ENCODE assay signal across 2 cellular contexts in the genomic region with DNA sequence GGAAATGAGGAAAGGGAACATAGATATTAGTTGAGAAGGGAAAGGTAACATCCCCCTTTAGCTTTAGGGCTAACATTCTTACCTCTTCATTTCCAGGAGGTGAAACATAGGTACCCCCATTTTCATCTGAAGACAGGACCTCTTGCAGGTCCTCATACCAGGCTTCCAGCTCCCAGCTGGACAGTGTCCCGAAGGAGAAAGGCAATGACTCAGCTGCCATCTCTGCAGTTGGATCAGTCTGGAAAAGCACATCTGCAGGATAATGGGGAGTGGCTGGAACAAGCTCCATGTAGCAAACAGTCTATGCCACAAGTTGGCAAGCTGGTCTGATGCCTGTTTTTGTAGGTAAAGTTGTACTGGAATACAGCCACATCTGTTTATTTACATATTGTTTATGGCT.
TF ChIP-seq lines count a peak whose summit lies in the region.

No MANE protein-coding gene starts in this region.

TF ChIP-seq in GM23338, 12 proteins besides CTCF, POLR2A, EP300 and RAD21:
- TF ChIP-seq, protein P1, sequence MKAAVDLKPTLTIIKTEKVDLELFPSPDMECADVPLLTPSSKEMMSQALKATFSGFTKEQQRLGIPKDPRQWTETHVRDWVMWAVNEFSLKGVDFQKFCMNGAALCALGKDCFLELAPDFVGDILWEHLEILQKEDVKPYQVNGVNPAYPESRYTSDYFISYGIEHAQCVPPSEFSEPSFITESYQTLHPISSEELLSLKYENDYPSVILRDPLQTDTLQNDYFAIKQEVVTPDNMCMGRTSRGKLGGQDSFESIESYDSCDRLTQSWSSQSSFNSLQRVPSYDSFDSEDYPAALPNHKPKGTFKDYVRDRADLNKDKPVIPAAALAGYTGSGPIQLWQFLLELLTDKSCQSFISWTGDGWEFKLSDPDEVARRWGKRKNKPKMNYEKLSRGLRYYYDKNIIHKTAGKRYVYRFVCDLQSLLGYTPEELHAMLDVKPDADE (IDR thresholded peaks at IDR 0.05), result no peak
- no peak for TF ChIP-seq ZNF331 (CRISPR knock-in tag; IDR thresholded peaks at IDR 0.05; ENCODE audit: low read depth)
- TF ChIP-seq CREB1 (CRISPR knock-in tag; IDR thresholded peaks at IDR 0.05; ENCODE audit: low read depth), result no peak
- no peak for TF ChIP-seq EZH2phosphoT487 (IDR thresholded peaks at IDR 0.05; ENCODE audit: unreplicated experiment)
- no peak for TF ChIP-seq EZH2 (IDR thresholded peaks at IDR 0.05; ENCODE audit: low read depth, unreplicated experiment)
- TF ChIP-seq POLR2AphosphoS5 (IDR thresholded peaks at IDR 0.05; ENCODE audit: low read depth), result no peak; the same call in 1 of the 2 replicates
- TF ChIP-seq JUNB (IDR thresholded peaks at IDR 0.05; ENCODE audit: unreplicated experiment), result no peak
- no peak for TF ChIP-seq ZNF114 (CRISPR knock-in tag; IDR thresholded peaks at IDR 0.05)

TF ChIP-seq in K562, 482 proteins besides CTCF, POLR2A, EP300 and RAD21 (continues in another document):
- TF ChIP-seq RB1 (IDR thresholded peaks at IDR 0.05; ENCODE audit: low read depth) (no peak), NFYB (IDR thresholded peaks at IDR 0.05; ENCODE audit: extremely low read depth, insufficient read length) (no peak), ZNF780A (CRISPR knock-in tag; IDR thresholded peaks at IDR 0.05) (0 out of 2 replicates have a peak, but pooled peaks have one; percentile 22), MED1 (CRISPR knock-in tag; IDR thresholded peaks at IDR 0.05; ENCODE audit: borderline replicate concordance) (no peak), RHOXF2B (CRISPR knock-in tag; conservative IDR thresholded peaks at IDR 0.05) (0 out of 2 replicates have a peak, but pooled peaks have one; percentile 64), ZNF561 (CRISPR knock-in tag; conservative IDR thresholded peaks at IDR 0.05) (no peak), KLF10 (CRISPR knock-in tag; IDR thresholded peaks at IDR 0.05) (0 out of 2 replicates have a peak, but pooled peaks have one; percentile 63), POLR2AphosphoS5 (IDR thresholded peaks at IDR 0.05; ENCODE audit: control insufficient read depth, insufficient read depth, low read depth, low read length) (peak; percentile 64), POLR2G (IDR thresholded peaks at IDR 0.05; ENCODE audit: low read depth, low read length) (0 out of 2 replicates have a peak, but pooled peaks have one; percentile 6), TRIM28 (IDR thresholded peaks at IDR 0.05) (no peak), SP1 (CRISPR knock-in tag; IDR thresholded peaks at IDR 0.05) (0 out of 2 replicates have a peak, but pooled peaks have one; percentile 13), ELF2 (CRISPR knock-in tag; IDR thresholded peaks at IDR 0.05) (0 out of 2 replicates have a peak, but pooled peaks have one; percentile 36), ZNF263 (CRISPR knock-in tag; IDR thresholded peaks at IDR 0.05; ENCODE audit: borderline replicate concordance) (0 out of 2 replicates have a peak, but pooled peaks have one; percentile 2), POLR2AphosphoS2 (IDR thresholded peaks at IDR 0.05; ENCODE audit: low read length) (peak; percentile 77), TEAD4 (IDR thresholded peaks at IDR 0.05; ENCODE audit: low read length) (peak; percentile 6; the same call in 1 of the 2 replicates), TEAD4 (CRISPR knock-in tag; IDR thresholded peaks at IDR 0.05; ENCODE audit: borderline replicate concordance) (no peak)
- TF ChIP-seq, protein P2, sequence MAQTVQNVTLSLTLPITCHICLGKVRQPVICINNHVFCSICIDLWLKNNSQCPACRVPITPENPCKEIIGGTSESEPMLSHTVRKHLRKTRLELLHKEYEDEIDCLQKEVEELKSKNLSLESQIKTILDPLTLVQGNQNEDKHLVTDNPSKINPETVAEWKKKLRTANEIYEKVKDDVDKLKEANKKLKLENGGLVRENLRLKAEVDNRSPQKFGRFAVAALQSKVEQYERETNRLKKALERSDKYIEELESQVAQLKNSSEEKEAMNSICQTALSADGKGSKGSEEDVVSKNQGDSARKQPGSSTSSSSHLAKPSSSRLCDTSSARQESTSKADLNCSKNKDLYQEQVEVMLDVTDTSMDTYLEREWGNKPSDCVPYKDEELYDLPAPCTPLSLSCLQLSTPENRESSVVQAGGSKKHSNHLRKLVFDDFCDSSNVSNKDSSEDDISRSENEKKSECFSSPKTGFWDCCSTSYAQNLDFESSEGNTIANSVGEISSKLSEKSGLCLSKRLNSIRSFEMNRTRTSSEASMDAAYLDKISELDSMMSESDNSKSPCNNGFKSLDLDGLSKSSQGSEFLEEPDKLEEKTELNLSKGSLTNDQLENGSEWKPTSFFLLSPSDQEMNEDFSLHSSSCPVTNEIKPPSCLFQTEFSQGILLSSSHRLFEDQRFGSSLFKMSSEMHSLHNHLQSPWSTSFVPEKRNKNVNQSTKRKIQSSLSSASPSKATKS (CRISPR knock-in tag; IDR thresholded peaks at IDR 0.05), result 0 out of 2 replicates have a peak, but pooled peaks have one; percentile 21
- TF ChIP-seq, protein P3, sequence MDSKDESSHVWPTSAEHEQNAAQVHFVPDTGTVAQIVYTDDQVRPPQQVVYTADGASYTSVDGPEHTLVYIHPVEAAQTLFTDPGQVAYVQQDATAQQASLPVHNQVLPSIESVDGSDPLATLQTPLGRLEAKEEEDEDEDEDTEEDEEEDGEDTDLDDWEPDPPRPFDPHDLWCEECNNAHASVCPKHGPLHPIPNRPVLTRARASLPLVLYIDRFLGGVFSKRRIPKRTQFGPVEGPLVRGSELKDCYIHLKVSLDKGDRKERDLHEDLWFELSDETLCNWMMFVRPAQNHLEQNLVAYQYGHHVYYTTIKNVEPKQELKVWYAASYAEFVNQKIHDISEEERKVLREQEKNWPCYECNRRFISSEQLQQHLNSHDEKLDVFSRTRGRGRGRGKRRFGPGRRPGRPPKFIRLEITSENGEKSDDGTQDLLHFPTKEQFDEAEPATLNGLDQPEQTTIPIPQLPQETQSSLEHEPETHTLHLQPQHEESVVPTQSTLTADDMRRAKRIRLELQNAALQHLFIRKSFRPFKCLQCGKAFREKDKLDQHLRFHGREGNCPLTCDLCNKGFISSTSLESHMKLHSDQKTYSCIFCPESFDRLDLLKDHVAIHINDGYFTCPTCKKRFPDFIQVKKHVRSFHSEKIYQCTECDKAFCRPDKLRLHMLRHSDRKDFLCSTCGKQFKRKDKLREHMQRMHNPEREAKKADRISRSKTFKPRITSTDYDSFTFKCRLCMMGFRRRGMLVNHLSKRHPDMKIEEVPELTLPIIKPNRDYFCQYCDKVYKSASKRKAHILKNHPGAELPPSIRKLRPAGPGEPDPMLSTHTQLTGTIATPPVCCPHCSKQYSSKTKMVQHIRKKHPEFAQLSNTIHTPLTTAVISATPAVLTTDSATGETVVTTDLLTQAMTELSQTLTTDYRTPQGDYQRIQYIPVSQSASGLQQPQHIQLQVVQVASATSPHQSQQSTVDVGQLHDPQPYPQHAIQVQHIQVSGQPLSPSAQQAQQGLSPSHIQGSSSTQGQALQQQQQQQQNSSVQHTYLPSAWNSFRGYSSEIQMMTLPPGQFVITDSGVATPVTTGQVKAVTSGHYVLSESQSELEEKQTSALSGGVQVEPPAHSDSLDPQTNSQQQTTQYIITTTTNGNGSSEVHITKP (IDR thresholded peaks at IDR 0.05; ENCODE audit: partially characterized antibody), result peak; percentile 15
- TF ChIP-seq, protein P4, sequence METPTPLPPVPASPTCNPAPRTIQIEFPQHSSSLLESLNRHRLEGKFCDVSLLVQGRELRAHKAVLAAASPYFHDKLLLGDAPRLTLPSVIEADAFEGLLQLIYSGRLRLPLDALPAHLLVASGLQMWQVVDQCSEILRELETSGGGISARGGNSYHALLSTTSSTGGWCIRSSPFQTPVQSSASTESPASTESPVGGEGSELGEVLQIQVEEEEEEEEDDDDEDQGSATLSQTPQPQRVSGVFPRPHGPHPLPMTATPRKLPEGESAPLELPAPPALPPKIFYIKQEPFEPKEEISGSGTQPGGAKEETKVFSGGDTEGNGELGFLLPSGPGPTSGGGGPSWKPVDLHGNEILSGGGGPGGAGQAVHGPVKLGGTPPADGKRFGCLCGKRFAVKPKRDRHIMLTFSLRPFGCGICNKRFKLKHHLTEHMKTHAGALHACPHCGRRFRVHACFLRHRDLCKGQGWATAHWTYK (CRISPR knock-in tag; IDR thresholded peaks at IDR 0.05), result 0 out of 2 replicates have a peak, but pooled peaks have one; percentile 18
- TF ChIP-seq, protein P5, sequence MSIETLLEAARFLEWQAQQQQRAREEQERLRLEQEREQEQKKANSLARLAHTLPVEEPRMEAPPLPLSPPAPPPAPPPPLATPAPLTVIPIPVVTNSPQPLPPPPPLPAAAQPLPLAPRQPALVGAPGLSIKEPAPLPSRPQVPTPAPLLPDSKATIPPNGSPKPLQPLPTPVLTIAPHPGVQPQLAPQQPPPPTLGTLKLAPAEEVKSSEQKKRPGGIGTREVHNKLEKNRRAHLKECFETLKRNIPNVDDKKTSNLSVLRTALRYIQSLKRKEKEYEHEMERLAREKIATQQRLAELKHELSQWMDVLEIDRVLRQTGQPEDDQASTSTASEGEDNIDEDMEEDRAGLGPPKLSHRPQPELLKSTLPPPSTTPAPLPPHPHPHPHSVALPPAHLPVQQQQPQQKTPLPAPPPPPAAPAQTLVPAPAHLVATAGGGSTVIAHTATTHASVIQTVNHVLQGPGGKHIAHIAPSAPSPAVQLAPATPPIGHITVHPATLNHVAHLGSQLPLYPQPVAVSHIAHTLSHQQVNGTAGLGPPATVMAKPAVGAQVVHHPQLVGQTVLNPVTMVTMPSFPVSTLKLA (conservative IDR thresholded peaks at IDR 0.05), result 0 out of 4 replicates have a peak, but pooled peaks of 1 of the 2 experiments have one; percentile 14
- TF ChIP-seq, protein P6, sequence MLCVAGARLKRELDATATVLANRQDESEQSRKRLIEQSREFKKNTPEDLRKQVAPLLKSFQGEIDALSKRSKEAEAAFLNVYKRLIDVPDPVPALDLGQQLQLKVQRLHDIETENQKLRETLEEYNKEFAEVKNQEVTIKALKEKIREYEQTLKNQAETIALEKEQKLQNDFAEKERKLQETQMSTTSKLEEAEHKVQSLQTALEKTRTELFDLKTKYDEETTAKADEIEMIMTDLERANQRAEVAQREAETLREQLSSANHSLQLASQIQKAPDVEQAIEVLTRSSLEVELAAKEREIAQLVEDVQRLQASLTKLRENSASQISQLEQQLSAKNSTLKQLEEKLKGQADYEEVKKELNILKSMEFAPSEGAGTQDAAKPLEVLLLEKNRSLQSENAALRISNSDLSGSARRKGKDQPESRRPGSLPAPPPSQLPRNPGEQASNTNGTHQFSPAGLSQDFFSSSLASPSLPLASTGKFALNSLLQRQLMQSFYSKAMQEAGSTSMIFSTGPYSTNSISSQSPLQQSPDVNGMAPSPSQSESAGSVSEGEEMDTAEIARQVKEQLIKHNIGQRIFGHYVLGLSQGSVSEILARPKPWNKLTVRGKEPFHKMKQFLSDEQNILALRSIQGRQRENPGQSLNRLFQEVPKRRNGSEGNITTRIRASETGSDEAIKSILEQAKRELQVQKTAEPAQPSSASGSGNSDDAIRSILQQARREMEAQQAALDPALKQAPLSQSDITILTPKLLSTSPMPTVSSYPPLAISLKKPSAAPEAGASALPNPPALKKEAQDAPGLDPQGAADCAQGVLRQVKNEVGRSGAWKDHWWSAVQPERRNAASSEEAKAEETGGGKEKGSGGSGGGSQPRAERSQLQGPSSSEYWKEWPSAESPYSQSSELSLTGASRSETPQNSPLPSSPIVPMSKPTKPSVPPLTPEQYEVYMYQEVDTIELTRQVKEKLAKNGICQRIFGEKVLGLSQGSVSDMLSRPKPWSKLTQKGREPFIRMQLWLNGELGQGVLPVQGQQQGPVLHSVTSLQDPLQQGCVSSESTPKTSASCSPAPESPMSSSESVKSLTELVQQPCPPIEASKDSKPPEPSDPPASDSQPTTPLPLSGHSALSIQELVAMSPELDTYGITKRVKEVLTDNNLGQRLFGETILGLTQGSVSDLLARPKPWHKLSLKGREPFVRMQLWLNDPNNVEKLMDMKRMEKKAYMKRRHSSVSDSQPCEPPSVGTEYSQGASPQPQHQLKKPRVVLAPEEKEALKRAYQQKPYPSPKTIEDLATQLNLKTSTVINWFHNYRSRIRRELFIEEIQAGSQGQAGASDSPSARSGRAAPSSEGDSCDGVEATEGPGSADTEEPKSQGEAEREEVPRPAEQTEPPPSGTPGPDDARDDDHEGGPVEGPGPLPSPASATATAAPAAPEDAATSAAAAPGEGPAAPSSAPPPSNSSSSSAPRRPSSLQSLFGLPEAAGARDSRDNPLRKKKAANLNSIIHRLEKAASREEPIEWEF (CRISPR knock-in tag; IDR thresholded peaks at IDR 0.05), result no peak
- TF ChIP-seq, protein P7, sequence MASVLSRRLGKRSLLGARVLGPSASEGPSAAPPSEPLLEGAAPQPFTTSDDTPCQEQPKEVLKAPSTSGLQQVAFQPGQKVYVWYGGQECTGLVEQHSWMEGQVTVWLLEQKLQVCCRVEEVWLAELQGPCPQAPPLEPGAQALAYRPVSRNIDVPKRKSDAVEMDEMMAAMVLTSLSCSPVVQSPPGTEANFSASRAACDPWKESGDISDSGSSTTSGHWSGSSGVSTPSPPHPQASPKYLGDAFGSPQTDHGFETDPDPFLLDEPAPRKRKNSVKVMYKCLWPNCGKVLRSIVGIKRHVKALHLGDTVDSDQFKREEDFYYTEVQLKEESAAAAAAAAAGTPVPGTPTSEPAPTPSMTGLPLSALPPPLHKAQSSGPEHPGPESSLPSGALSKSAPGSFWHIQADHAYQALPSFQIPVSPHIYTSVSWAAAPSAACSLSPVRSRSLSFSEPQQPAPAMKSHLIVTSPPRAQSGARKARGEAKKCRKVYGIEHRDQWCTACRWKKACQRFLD (CRISPR knock-in tag; IDR thresholded peaks at IDR 0.05), result no peak
- TF ChIP-seq, protein P8, sequence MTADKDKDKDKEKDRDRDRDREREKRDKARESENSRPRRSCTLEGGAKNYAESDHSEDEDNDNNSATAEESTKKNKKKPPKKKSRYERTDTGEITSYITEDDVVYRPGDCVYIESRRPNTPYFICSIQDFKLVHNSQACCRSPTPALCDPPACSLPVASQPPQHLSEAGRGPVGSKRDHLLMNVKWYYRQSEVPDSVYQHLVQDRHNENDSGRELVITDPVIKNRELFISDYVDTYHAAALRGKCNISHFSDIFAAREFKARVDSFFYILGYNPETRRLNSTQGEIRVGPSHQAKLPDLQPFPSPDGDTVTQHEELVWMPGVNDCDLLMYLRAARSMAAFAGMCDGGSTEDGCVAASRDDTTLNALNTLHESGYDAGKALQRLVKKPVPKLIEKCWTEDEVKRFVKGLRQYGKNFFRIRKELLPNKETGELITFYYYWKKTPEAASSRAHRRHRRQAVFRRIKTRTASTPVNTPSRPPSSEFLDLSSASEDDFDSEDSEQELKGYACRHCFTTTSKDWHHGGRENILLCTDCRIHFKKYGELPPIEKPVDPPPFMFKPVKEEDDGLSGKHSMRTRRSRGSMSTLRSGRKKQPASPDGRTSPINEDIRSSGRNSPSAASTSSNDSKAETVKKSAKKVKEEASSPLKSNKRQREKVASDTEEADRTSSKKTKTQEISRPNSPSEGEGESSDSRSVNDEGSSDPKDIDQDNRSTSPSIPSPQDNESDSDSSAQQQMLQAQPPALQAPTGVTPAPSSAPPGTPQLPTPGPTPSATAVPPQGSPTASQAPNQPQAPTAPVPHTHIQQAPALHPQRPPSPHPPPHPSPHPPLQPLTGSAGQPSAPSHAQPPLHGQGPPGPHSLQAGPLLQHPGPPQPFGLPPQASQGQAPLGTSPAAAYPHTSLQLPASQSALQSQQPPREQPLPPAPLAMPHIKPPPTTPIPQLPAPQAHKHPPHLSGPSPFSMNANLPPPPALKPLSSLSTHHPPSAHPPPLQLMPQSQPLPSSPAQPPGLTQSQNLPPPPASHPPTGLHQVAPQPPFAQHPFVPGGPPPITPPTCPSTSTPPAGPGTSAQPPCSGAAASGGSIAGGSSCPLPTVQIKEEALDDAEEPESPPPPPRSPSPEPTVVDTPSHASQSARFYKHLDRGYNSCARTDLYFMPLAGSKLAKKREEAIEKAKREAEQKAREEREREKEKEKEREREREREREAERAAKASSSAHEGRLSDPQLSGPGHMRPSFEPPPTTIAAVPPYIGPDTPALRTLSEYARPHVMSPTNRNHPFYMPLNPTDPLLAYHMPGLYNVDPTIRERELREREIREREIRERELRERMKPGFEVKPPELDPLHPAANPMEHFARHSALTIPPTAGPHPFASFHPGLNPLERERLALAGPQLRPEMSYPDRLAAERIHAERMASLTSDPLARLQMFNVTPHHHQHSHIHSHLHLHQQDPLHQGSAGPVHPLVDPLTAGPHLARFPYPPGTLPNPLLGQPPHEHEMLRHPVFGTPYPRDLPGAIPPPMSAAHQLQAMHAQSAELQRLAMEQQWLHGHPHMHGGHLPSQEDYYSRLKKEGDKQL (CRISPR knock-in tag; IDR thresholded peaks at IDR 0.05; ENCODE audit: borderline replicate concordance), result 0 out of 2 replicates have a peak, but pooled peaks have one; percentile 13
